In the genomic region with DNA sequence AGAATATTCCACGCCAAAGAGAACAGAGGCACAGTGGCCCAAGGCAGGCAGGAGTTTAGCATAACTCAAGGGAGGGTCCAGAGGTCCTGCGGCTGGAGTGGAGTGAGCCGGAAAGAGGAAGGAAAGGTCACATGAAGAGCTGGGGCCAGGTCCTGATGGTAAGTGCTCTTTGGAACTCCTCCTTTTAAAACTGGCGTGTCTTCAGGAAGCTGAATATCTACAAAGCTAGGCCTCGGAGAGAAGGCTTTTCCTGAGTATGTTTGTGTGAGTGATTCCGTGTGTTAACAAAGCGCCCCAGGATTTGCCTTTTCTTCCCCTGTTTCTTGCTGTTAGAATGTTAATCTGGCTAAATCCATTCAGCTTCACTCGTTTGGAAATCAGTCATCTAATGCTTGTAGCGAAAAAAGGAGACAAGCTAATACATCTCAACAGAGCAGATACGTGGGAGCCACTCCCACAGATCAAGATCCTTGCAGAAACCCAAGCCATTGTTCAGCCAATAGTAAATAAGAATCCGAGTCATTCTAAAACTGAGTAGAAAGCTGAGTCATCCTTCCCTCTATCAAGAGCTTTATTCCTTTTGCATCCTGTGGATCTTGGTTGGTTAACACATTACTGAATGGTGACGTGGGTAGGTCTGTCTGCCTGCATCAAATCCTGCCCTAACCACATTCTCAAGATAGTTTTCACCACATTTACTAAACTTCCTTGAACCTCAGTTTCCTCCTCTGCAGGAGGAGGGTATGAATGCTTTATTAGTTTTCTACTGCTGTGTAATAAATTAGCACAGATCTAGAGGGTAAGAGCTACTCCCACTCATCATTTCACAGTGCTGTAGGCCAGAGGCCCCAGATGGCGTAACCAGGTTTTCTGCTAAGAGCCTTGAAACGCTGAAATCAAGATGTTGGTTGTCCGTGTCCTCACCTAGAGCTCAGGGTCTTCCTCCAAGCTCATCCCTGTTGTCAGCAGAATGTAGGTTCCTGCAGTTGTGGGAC, we compare ENCODE assay signal across 8 cellular contexts. TPM values are rescaled to one million over a fixed set of nuclear protein-coding genes. Genes with fewer than 3 reads are reported as not detected.
DNase-seq lines count a peak whose midpoint lies in the region; ATAC-seq and TF ChIP-seq lines count a peak whose summit lies in the region.

No MANE protein-coding gene starts in this region.

- intact Hi-C loops in CD8-positive, alpha-beta T cell (cut with DNase I, micrococcal nuclease) = no loop called here

- H3K4me1 ChIP-seq in CD8-positive, alpha-beta T cell (ENCODE audit: insufficient read depth, low read length) = no peaks in the 10 kb centered on the region

- no peaks in the 10 kb centered on the region for H3K9me3 Mint-ChIP-seq in CD8-positive, alpha-beta T cell
- no peaks in the 10 kb centered on the region for H3K9me3 Mint-ChIP-seq in stimulated activated naive B cell treated with anti-CD40 and anti-IgM and Interleukin-4, amounts not matched to agents 10 μg/mL and 1 μg/mL and 100 μg/mL, for 72 hours
- H3K9me3 Mint-ChIP-seq in osteocyte (ENCODE audit: unreplicated experiment) = no peaks in the 10 kb centered on the region

- no peaks in the 10 kb centered on the region for H3K36me3 Mint-ChIP-seq in CD8-positive, alpha-beta T cell
- no peaks in the 10 kb centered on the region for H3K36me3 Mint-ChIP-seq in stimulated activated naive B cell treated with anti-CD40 and anti-IgM and Interleukin-4, amounts not matched to agents 10 μg/mL and 1 μg/mL and 100 μg/mL, for 72 hours
- no peaks in the 10 kb centered on the region for H3K36me3 Mint-ChIP-seq in osteocyte (ENCODE audit: unreplicated experiment)

- in situ Hi-C loops in astrocyte of the cerebellum (cut with HindIII; ENCODE audit: low sequenced_read_pairs) = no loop called here

- no peak overlapping the region for H3K4me3 Mint-ChIP-seq in CD8-positive, alpha-beta T cell
- H3K4me3 Mint-ChIP-seq in stimulated activated naive B cell treated with anti-CD40 and anti-IgM and Interleukin-4, amounts not matched to agents 10 μg/mL and 1 μg/mL and 100 μg/mL, for 72 hours = no peak overlapping the region
- no peak overlapping the region for H3K4me3 Mint-ChIP-seq in osteocyte (ENCODE audit: unreplicated experiment)

- POLR2A ChIA-PET in CD8-positive, alpha-beta T cell (lab: Charles Lee) = interaction anchor here (0.6 kb wide), 1 partner anchor 83 kb away, joined by 3 read pairs; no protein-coding TSS in a partner anchor

- no peaks in the 10 kb centered on the region for H3K27me3 ChIP-seq in CD8-positive, alpha-beta T cell (ENCODE audit: insufficient read depth, low read length)

- H3K27ac Mint-ChIP-seq in CD8-positive, alpha-beta T cell = no peak overlapping the region
- peak overlapping the region; percentile 78 for H3K27ac Mint-ChIP-seq in stimulated activated naive B cell treated with anti-CD40 and anti-IgM and Interleukin-4, amounts not matched to agents 10 μg/mL and 1 μg/mL and 100 μg/mL, for 72 hours
- H3K27ac Mint-ChIP-seq in osteocyte (ENCODE audit: unreplicated experiment) = no peak overlapping the region

- no peak for TF ChIP-seq CTCF in CD8-positive, alpha-beta T cell (IDR thresholded peaks at IDR 0.05)
- TF ChIP-seq CTCF in astrocyte of the cerebellum (IDR thresholded peaks at IDR 0.05; ENCODE audit: low read depth, low read length, missing control alignments) (no peak), osteocyte (IDR thresholded peaks at IDR 0.05) (no peak)

- CTCF ChIA-PET in CD8-positive, alpha-beta T cell (lab: Charles Lee) = no interaction called here

- ATAC-seq in CD8-positive, alpha-beta T cell = peak; percentile 83
- ATAC-seq in HG03175 (IDR thresholded peaks at IDR 0.05; ENCODE audit: unreplicated experiment) = peak; percentile 76
- peak; percentile 65 to 70 for ATAC-seq in stimulated activated naive B cell treated with anti-CD40 and anti-IgM and Interleukin-4, amounts not matched to agents 10 μg/mL and 1 μg/mL and 100 μg/mL, for 72 hours (replicated peaks)

- no peaks in the 10 kb centered on the region for H3K9me3 ChIP-seq in CD8-positive, alpha-beta T cell (ENCODE audit: low read length)

- no peak overlapping the region for H3K27ac ChIP-seq in CD8-positive, alpha-beta T cell (ENCODE audit: low read depth, low read length)

- peaks cover 10% of the 10 kb centered on the region for H3K4me1 Mint-ChIP-seq in CD8-positive, alpha-beta T cell (ENCODE audit: low read depth)
- peaks cover 8 to 12% of the 10 kb centered on the region in 2 donors for H3K4me1 Mint-ChIP-seq in stimulated activated naive B cell treated with anti-CD40 and anti-IgM and Interleukin-4, amounts not matched to agents 10 μg/mL and 1 μg/mL and 100 μg/mL, for 72 hours
- H3K4me1 Mint-ChIP-seq in osteocyte (ENCODE audit: unreplicated experiment) = peaks cover 2% of the 10 kb centered on the region

- H3K27me3 Mint-ChIP-seq in CD8-positive, alpha-beta T cell (ENCODE audit: low read depth) = no peaks in the 10 kb centered on the region
- no peaks in the 10 kb centered on the region for H3K27me3 Mint-ChIP-seq in stimulated activated naive B cell treated with anti-CD40 and anti-IgM and Interleukin-4, amounts not matched to agents 10 μg/mL and 1 μg/mL and 100 μg/mL, for 72 hours
- no peaks in the 10 kb centered on the region for H3K27me3 Mint-ChIP-seq in osteocyte (ENCODE audit: unreplicated experiment)

- no peak for DNase-seq in CD8-positive, alpha-beta T cell
- peak; percentile 26 for DNase-seq in GM19240 (ENCODE audit: insufficient read length, low spot score)
- DNase-seq in RKO (ENCODE audit: low spot score) = peak; percentile 85
- DNase-seq in astrocyte of the cerebellum (ENCODE audit: low read depth) = peak; percentile 97
- DNase-seq in kidney glomerular epithelial cell (lab: John Stamatoyannopoulos, UW) = peak; percentile 98
- no peak for DNase-seq in stimulated activated naive B cell treated with anti-CD40 and anti-IgM and Interleukin-4, amounts not matched to agents 10 μg/mL and 1 μg/mL and 100 μg/mL, for 72 hours
- no peak for DNase-seq in osteocyte (ENCODE audit: extremely low spot score, unreplicated experiment)

- H3K36me3 ChIP-seq in CD8-positive, alpha-beta T cell (ENCODE audit: insufficient read depth, low read length) = no peaks in the 10 kb centered on the region

- H3K4me3 ChIP-seq in CD8-positive, alpha-beta T cell (ENCODE audit: low read depth, low read length) = no peak overlapping the region
- H3K4me3 ChIP-seq in astrocyte of the cerebellum (ENCODE audit: low read depth, low read length) = no peak overlapping the region

RNA-seq across cellular contexts. Expression of a gene that starts 43.2 kb away (rescaled TPM):
- not detected for total RNA-seq in CD8-positive, alpha-beta T cell
- 0.11 TPM in 1 of 2 replicates, not detected in the other for total RNA-seq in osteocyte

Comparison
In these comparisons a context has a peak if more than half of its experiments do, and no peak if none do; other contexts are left out.
1. DNase-seq: peak in GM19240 (single experiment), RKO (single experiment), astrocyte of the cerebellum (single experiment) and kidney glomerular epithelial cell (single experiment); none in CD8-positive, alpha-beta T cell (0 of 7), stimulated activated naive B cell treated with anti-CD40 and anti-IgM and Interleukin-4, amounts not matched to agents 10 μg/mL and 1 μg/mL and 100 μg/mL, for 72 hours (single experiment) and osteocyte (single experiment).
2. Peak in every context shown above with its lines, with median percentiles within 50 percentile points of each other: ATAC-seq.